In genomic region chr10:116000151-116000550, GRCh38 we compare ENCODE assay signal across 18 cellular contexts.
DNase-seq lines count a peak whose midpoint lies in the region; ATAC-seq and TF ChIP-seq lines count a peak whose summit lies in the region.
"Had no signal": no experiment of that assay in that cellular context is flagged by ENCODE, and none has a peak within 500 bp of the region (broad histone marks: within the 10 kb centered on the region; RNA-seq: fewer than 3 reads in every experiment).

No MANE protein-coding gene starts in this region.

- H3K4me1 ChIP-seq in MM.1S (ENCODE audit: low read length), result peaks cover 9% of the 10 kb centered on the region; the same call in 1 of the 2 replicates
- peaks cover 0 to 42% (median 15%) of the 10 kb centered on the region in 4 donors for H3K4me1 ChIP-seq in right lobe of liver
- H3K4me1 ChIP-seq: A549 had no signal

- H3K27ac ChIP-seq in MM.1S (ENCODE audit: low read length) (no peak overlapping the region), right lobe of liver (peak overlapping the region; percentile 29 to 85 (median 79))
- H3K27ac ChIP-seq: A549, HL-60, SK-N-MC had no signal

- H2AFZ ChIP-seq in MM.1S (ENCODE audit: low read length), result peak overlapping the region; percentile 31; the same call in 1 of the 2 replicates

- H3K9ac ChIP-seq in MM.1S (ENCODE audit: low read length), result no peak overlapping the region

- intact Hi-C loops in right lobe of liver (cut with DNase I), result no loop called here

- peak; percentile 79 to 90 (median 80) for ATAC-seq in right lobe of liver
- ATAC-seq in GM21526 (IDR thresholded peaks at IDR 0.05; ENCODE audit: low FRiP score, unreplicated experiment), result no peak
- ATAC-seq: A549 had no signal

- H3K27me3 ChIP-seq in MM.1S (replicated peaks; ENCODE audit: insufficient read depth, low read length), result no peaks in the 10 kb centered on the region
- H3K27me3 ChIP-seq in right lobe of liver, result no peaks in the 10 kb centered on the region
- H3K27me3 ChIP-seq: MG63 had no signal

- peak; percentile 64 for DNase-seq in MM.1S
- peak; percentile 7 for DNase-seq in iris pigment epithelial cell (ENCODE audit: low read depth)
- peak in 2 of 3 donors; percentile 19 to 65 for DNase-seq in right lobe of liver
- DNase-seq in AML-193 (lab: John Stamatoyannopoulos, UW), result no peak
- DNase-seq in activated gamma-delta T cell treated with Interleukin-2 at 50 U/mL for 16 hours, result no peak
- no peak for DNase-seq in NK-92 treated with Interleukin-12 subunit alpha and Interleukin-12 subunit beta, amount 100 ng/mL, for 24 hours (lab: John Stamatoyannopoulos, UW)
- DNase-seq: C1 segment of cervical spinal cord; Caco-2; CD4-positive, alpha-beta memory T cell; MG63; NCI-H2029 treated with DMSO at 0.1 percent for 48 hours; NCI-H446 treated with DMSO at 0.1 percent for 48 hours; NCI-H526; SIG-M5 had no signal

- no peaks in the 10 kb centered on the region for H3K36me3 ChIP-seq in MM.1S (replicated peaks; ENCODE audit: insufficient read depth, low read length)
- H3K36me3 ChIP-seq in right lobe of liver, result no peaks in the 10 kb centered on the region
- H3K36me3 ChIP-seq: MG63 had no signal

- 19% methylated on average over 5 of the region's 5 CpGs for whole genome bisulfite sequencing in right lobe of liver (ENCODE audit: insufficient coverage, low coverage, low lambda C conversion rate, missing lambda C conversion rate)

- no peaks in the 10 kb centered on the region for H3K9me2 ChIP-seq in MM.1S (replicated peaks; ENCODE audit: insufficient read depth, low read length)

- no peaks in the 10 kb centered on the region for H3F3A ChIP-seq in MM.1S (ENCODE audit: insufficient read depth, low read length)

- no peaks in the 10 kb centered on the region for H3K9me3 ChIP-seq in MM.1S (replicated peaks; ENCODE audit: insufficient read depth, low read length)
- no peaks in the 10 kb centered on the region for H3K9me3 ChIP-seq in right lobe of liver
- H3K9me3 ChIP-seq: A549, Caco-2, MG63 had no signal

- no peak overlapping the region for H3K4me2 ChIP-seq in MM.1S (ENCODE audit: low read depth, low read length)
- H3K4me2 ChIP-seq: A549 had no signal

- no peak overlapping the region for H3K4me3 ChIP-seq in MM.1S (ENCODE audit: low read length)
- H3K4me3 ChIP-seq in right lobe of liver, result no peak overlapping the region
- H3K4me3 ChIP-seq: A549, MG63, SK-N-MC had no signal

- no peaks in the 10 kb centered on the region for H3K79me2 ChIP-seq in MM.1S (ENCODE audit: low read length)

- TF ChIP-seq CTCF in MM.1S (IDR thresholded peaks at IDR 0.05; ENCODE audit: low read length) (no peak), right lobe of liver (IDR thresholded peaks at IDR 0.05) (no peak)

- TF ChIP-seq POLR2A in right lobe of liver (IDR thresholded peaks at IDR 0.05), result no peak

- no peaks in the 10 kb centered on the region for H4K20me1 ChIP-seq in MM.1S (ENCODE audit: insufficient read depth, low read length)

Comparison
In these comparisons a context has a peak if more than half of its experiments do, and no peak if none do; other contexts are left out.
1. DNase-seq: peak in MM.1S (single experiment), iris pigment epithelial cell (single experiment) and right lobe of liver (2 of 3); none in AML-193 (0 of 2), activated gamma-delta T cell treated with Interleukin-2 at 50 U/mL for 16 hours (single experiment) and NK-92 treated with Interleukin-12 subunit alpha and Interleukin-12 subunit beta, amount 100 ng/mL, for 24 hours (single experiment).